In genomic region chr10:127307338-127307737, GRCh38 we compare ENCODE assay signal across 1 cellular context.
TF ChIP-seq lines count a peak whose summit lies in the region.

No MANE protein-coding gene starts in this region.

TF ChIP-seq in WTC11, 78 proteins besides CTCF, POLR2A, EP300 and RAD21:
- no peak for TF ChIP-seq ATF6 (CRISPR knock-in tag; IDR thresholded peaks at IDR 0.05)
- TF ChIP-seq ZNF532 (CRISPR knock-in tag; IDR thresholded peaks at IDR 0.05; ENCODE audit: borderline replicate concordance), result no peak
- TF ChIP-seq EMX1 (CRISPR knock-in tag; IDR thresholded peaks at IDR 0.05), result no peak
- no peak for TF ChIP-seq MLX (CRISPR knock-in tag; IDR thresholded peaks at IDR 0.05)
- no peak for TF ChIP-seq FOXK1 (CRISPR knock-in tag; IDR thresholded peaks at IDR 0.05)
- no peak for TF ChIP-seq TEAD1 (CRISPR knock-in tag; IDR thresholded peaks at IDR 0.05)
- TF ChIP-seq USF2 (CRISPR knock-in tag; IDR thresholded peaks at IDR 0.05), result no peak
- TF ChIP-seq ZNF121 (CRISPR knock-in tag; IDR thresholded peaks at IDR 0.05), result no peak
- TF ChIP-seq ZNF416 (CRISPR knock-in tag; IDR thresholded peaks at IDR 0.05), result no peak
- TF ChIP-seq ZNF219 (CRISPR knock-in tag; IDR thresholded peaks at IDR 0.05; ENCODE audit: borderline replicate concordance), result no peak
- TF ChIP-seq IRF1 (CRISPR knock-in tag; IDR thresholded peaks at IDR 0.05), result no peak
- no peak for TF ChIP-seq IRF2 (CRISPR knock-in tag; IDR thresholded peaks at IDR 0.05; ENCODE audit: borderline replicate concordance, low read depth)
